In the genomic region with DNA sequence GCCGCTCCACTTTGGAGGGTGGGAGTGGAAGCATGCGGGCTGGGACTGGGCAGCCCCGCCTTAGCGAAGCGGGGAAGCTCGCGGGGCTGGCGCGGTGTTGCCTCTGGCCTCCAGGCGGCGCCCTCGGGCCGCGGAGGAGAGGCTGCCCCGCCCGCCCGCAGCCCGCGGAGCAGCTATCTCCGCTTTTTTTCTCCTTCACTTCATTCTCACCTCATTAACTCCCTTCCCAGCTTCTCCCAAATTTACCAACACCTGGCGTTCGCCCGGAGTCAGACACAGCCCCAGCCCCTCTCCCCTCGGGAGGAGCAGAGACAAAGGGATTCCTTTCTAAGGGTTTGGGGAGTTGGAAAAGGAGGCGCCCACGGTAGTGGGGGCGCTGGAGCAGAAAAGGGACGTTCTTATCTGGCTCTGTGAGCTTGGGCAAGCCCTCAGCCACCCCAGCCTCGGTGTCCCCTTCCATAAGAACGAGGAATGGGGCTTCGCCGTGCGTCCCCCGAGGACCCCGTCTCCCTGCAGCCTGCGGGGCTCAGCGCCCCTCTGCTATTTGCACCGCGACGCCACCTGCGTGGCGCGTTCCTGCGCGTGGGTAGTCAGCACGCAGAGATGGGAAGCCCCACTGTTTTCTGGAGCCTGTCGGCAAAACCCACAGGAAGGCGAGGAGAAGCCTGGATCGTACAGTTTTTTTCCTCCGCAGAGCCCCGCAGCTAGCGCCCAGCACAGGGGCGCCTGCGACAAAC, we compare ENCODE assay signal across 1 cellular context.
TF ChIP-seq lines count a peak whose summit lies in the region.

No MANE protein-coding gene starts in this region.

TF ChIP-seq in IMR-90, 13 proteins besides CTCF, POLR2A, EP300 and RAD21:
- TF ChIP-seq, protein P1, sequence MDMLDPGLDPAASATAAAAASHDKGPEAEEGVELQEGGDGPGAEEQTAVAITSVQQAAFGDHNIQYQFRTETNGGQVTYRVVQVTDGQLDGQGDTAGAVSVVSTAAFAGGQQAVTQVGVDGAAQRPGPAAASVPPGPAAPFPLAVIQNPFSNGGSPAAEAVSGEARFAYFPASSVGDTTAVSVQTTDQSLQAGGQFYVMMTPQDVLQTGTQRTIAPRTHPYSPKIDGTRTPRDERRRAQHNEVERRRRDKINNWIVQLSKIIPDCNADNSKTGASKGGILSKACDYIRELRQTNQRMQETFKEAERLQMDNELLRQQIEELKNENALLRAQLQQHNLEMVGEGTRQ (IDR thresholded peaks at IDR 0.05; ENCODE audit: low read depth, low read length) = 0 out of 2 replicates have a peak, but pooled peaks have one; percentile 4
- no peak; the same call in 1 of the 2 replicates for TF ChIP-seq MXI1 (IDR thresholded peaks at IDR 0.05; ENCODE audit: borderline replicate concordance, low read depth, low read length)
- TF ChIP-seq RCOR1 (IDR thresholded peaks at IDR 0.05; ENCODE audit: insufficient replicate concordance, low read length) = no peak
- TF ChIP-seq MAFK (IDR thresholded peaks at IDR 0.05; ENCODE audit: low read depth, low read length) = no peak
- TF ChIP-seq MAZ (IDR thresholded peaks at IDR 0.05; ENCODE audit: borderline replicate concordance, low read depth, low read length) = peak; percentile 95
- TF ChIP-seq SMC3 (IDR thresholded peaks at IDR 0.05; ENCODE audit: low read depth, low read length) = peak; percentile 83
TF ChIP-seq in IMR-90: peak in this region for 3.
